Comparison of ENCODE assay signal across 8 cellular contexts in the genomic region with DNA sequence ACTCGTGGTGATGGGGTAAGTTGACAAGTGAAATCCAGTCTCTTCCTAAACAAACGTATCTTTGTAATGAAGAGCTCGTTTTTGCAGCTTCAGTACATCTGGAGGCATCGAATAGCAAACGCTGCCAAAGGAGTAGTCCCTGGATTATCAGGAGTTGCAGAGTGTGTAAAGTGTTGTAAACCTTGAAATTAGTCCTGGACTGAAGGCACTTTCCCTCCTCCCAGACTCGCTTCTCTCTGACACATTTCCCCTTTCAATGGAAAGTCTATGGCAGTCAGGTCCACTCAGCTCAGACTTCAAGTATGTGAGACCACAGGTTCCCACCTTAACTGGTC. TPM values are rescaled to one million over a fixed set of nuclear protein-coding genes. Genes with fewer than 3 reads are reported as not detected.
A peak's percentile ranks its signal among the peaks of the same experiment; 100 is the strongest.
DNase-seq lines count a peak whose midpoint lies in the region; ATAC-seq, FAIRE-seq and TF ChIP-seq lines count a peak whose summit lies in the region.

No MANE protein-coding gene starts in this region.

- peaks cover 0 to 43% (median 0%) of the 10 kb centered on the region in 5 donors for H3K27me3 Mint-ChIP-seq in naive thymus-derived CD4-positive, alpha-beta T cell

- 54% methylated on average over 6 of the region's 6 CpGs for WGBS in HUES64

- DNase-seq in AG04450 (ENCODE audit: low read depth, low spot score) (no peak), choroid plexus epithelial cell (ENCODE audit: low read depth) (no peak), germinal center (ENCODE audit: low spot score) (no peak), frontal cortex (ENCODE audit: low spot score in 2 of 2) (no peak), NCI-H1105 (lab: John Stamatoyannopoulos, UW) (no peak), NCI-H446 treated with DMSO at 0.1 percent for 48 hours (lab: John Stamatoyannopoulos, UW) (no peak)
- no peak for DNase-seq in naive thymus-derived CD4-positive, alpha-beta T cell

- FAIRE-seq in frontal cortex (lab: Jason Lieb, UNC), result no peak

- H3K9ac ChIP-seq in HUES64 (ENCODE audit: low read depth, low read length), result no peak overlapping the region

- H3K27me3 ChIP-seq in AG04450 (ENCODE audit: control insufficient read depth, insufficient read depth, low read length) (no peaks in the 10 kb centered on the region), HUES64 (ENCODE audit: insufficient read depth, low read length) (peaks cover 8% of the 10 kb centered on the region; the same call in 1 of the 2 replicates)
- no peaks in the 10 kb centered on the region for H3K27me3 ChIP-seq in naive thymus-derived CD4-positive, alpha-beta T cell (ENCODE audit: control insufficient read depth in 2 of 2, insufficient read depth in 2 of 2, low read length in 2 of 2)

- peaks cover 0 to 3% (median 0%) of the 10 kb centered on the region in 11 donors for H3K9me3 Mint-ChIP-seq in naive thymus-derived CD4-positive, alpha-beta T cell

- H3K9me3 ChIP-seq in AG04450 (ENCODE audit: control insufficient read depth, insufficient read depth, low read length) (no peaks in the 10 kb centered on the region; the same call in 1 of the 2 replicates), HUES64 (ENCODE audit: insufficient read depth, low read depth, low read length) (no peaks in the 10 kb centered on the region)
- no peaks in the 10 kb centered on the region for H3K9me3 ChIP-seq in naive thymus-derived CD4-positive, alpha-beta T cell (ENCODE audit: control insufficient read depth in 2 of 3, low read length in 3 of 3)

- H3K27ac ChIP-seq in AG04450 (ENCODE audit: low read depth, low read length), result no peak overlapping the region
- no peak overlapping the region for H3K27ac ChIP-seq in HUES64 (ENCODE audit: low read depth, low read length)
- H3K27ac ChIP-seq in naive thymus-derived CD4-positive, alpha-beta T cell (ENCODE audit: low read depth, low read length), result peak overlapping the region; percentile 4

- H3K4me3 ChIP-seq in AG04450 (ENCODE audit: low read depth, low read length), result peak overlapping the region; percentile 74
- H3K4me3 ChIP-seq in HUES64 (ENCODE audit: low read length), result peak overlapping the region; percentile 34
- peak overlapping the region; percentile 87 for H3K4me3 ChIP-seq in choroid plexus epithelial cell (ENCODE audit: low read depth, low read length)
- H3K4me3 ChIP-seq in naive thymus-derived CD4-positive, alpha-beta T cell (ENCODE audit: low read length), result peak overlapping the region; percentile 87

- H3K4me1 ChIP-seq in HUES64 (ENCODE audit: insufficient read depth, low read length), result peaks cover 24% of the 10 kb centered on the region
- peaks cover 0 to 4% of the 10 kb centered on the region in 2 donors for H3K4me1 ChIP-seq in naive thymus-derived CD4-positive, alpha-beta T cell (ENCODE audit: control insufficient read depth in 2 of 2, insufficient read depth in 2 of 2, low read length in 2 of 2)

- H3K36me3 ChIP-seq in HUES64 (ENCODE audit: insufficient read depth, low read length), result peaks cover 9% of the 10 kb centered on the region; the same call in 1 of the 2 replicates
- H3K36me3 ChIP-seq in naive thymus-derived CD4-positive, alpha-beta T cell (ENCODE audit: control insufficient read depth in 2 of 3, insufficient read depth in 3 of 3, low read length in 3 of 3), result peaks cover 0 to 8% (median 0%) of the 10 kb centered on the region in 3 experiments

- H3K4me1 Mint-ChIP-seq in naive thymus-derived CD4-positive, alpha-beta T cell, result peaks cover 8 to 37% (median 29%) of the 10 kb centered on the region in 7 donors

- peak overlapping the region; percentile 94 to 99 (median 94) for H3K4me3 Mint-ChIP-seq in naive thymus-derived CD4-positive, alpha-beta T cell

- CTCF ChIA-PET in AG04450 (lab: Charles Lee), result interaction anchor here (0.7 to 2.3 kb wide), 2 partner anchors 187 to 338 kb away, joined by 3 to 20 read pairs; no protein-coding TSS in a partner anchor
- CTCF ChIA-PET in naive thymus-derived CD4-positive, alpha-beta T cell (lab: Charles Lee), result interaction anchor here (0.6 kb wide), 1 partner anchor 98 kb away, joined by 3 read pairs; no protein-coding TSS in a partner anchor

- peak overlapping the region; percentile 84 to 93 (median 90) for H3K27ac Mint-ChIP-seq in naive thymus-derived CD4-positive, alpha-beta T cell

- peaks cover 0 to 5% (median 0%) of the 10 kb centered on the region in 5 donors for H3K36me3 Mint-ChIP-seq in naive thymus-derived CD4-positive, alpha-beta T cell

- no peak for ATAC-seq in naive thymus-derived CD4-positive, alpha-beta T cell

- POLR2A ChIA-PET in AG04450 (lab: Yijun Ruan, JAX), result interaction anchor here (0.5 to 0.8 kb wide), 2 partner anchors 39 to 49 kb away, joined by 4 to 7 read pairs; partner anchors contain the start of gene MAPKAP1
- POLR2A ChIA-PET in naive thymus-derived CD4-positive, alpha-beta T cell (lab: Charles Lee), result interaction anchor here (1.2 to 1.3 kb wide), 3 partner anchors 38 to 978 kb away, joined by 3 to 6 read pairs (median 5); partner anchors contain the start of gene MAPKAP1

- intact Hi-C loops in naive thymus-derived CD4-positive, alpha-beta T cell (cut with micrococcal nuclease), result loop anchor here (1.0 to 10.0 kb wide), 14 partner anchors 38 to 1169 kb away; partner anchors contain the start of genes HSPA5 (in 2 of the 2), MAPKAP1 (in 2 of the 2), ARPC5L (in 1 of the 2) and GOLGA1 (in 1 of the 2)

- no peak for TF ChIP-seq CTCF in AG04450 (IDR thresholded peaks at IDR 0.05; ENCODE audit: low read depth, low read length)
- no peak for TF ChIP-seq CTCF in choroid plexus epithelial cell (conservative IDR thresholded peaks at IDR 0.05; ENCODE audit: low read depth, low read length)

RNA-seq across cellular contexts. Expression of gene PBX3, which starts 1.5 kb away (rescaled TPM):
- polyA plus RNA-seq in AG04450 (2011; rRNA removed), result 34.2 and 37.6 TPM in 2 replicates
- polyA minus RNA-seq in AG04450 (2011; rRNA and poly(A)+ RNA removed), result 37.5 and 45.9 TPM in 2 replicates
- polyA plus RNA-seq in HUES64 (2013, experiment 1 of 2), result 36.3 TPM
- polyA plus RNA-seq in HUES64 (2013, experiment 2 of 2), result 42.3 TPM
- total RNA-seq in naive thymus-derived CD4-positive, alpha-beta T cell, result 10 to 100 TPM; 15.6 to 38.1 (median 22.0) TPM
- polyA plus RNA-seq in naive thymus-derived CD4-positive, alpha-beta T cell, result 1 to 10 TPM; 3.6 to 6.1 TPM
- 37.5 TPM for total RNA-seq in frontal cortex

RNA-seq across cellular contexts. Expression of gene MAPKAP1, which starts 38.6 kb away (rescaled TPM):
- 128 and 140 TPM in 2 replicates for polyA plus RNA-seq in AG04450 (2011; rRNA removed)
- polyA minus RNA-seq in AG04450 (2011; rRNA and poly(A)+ RNA removed), result 81.5 and 94.8 TPM in 2 replicates
- polyA plus RNA-seq in HUES64 (2013, experiment 1 of 2), result 69.4 TPM
- 69.2 TPM for polyA plus RNA-seq in HUES64 (2013, experiment 2 of 2)
- 10 to 100 TPM; 41.3 to 63.8 (median 55.8) TPM for total RNA-seq in naive thymus-derived CD4-positive, alpha-beta T cell
- 10 to 100 TPM; 52.5 to 73.6 TPM for polyA plus RNA-seq in naive thymus-derived CD4-positive, alpha-beta T cell
- total RNA-seq in frontal cortex, result 35.9 TPM

Comparison
In these comparisons a context has a peak if more than half of its experiments do, and no peak if none do; other contexts are left out.
1. H3K4me3 ChIP-seq: peak in every context shown above with its lines; median percentile 87 in choroid plexus epithelial cell; 87 in naive thymus-derived CD4-positive, alpha-beta T cell; 74 in AG04450; 34 in HUES64.